31 cellular contexts compared by ENCODE assay signal in the genomic region with DNA sequence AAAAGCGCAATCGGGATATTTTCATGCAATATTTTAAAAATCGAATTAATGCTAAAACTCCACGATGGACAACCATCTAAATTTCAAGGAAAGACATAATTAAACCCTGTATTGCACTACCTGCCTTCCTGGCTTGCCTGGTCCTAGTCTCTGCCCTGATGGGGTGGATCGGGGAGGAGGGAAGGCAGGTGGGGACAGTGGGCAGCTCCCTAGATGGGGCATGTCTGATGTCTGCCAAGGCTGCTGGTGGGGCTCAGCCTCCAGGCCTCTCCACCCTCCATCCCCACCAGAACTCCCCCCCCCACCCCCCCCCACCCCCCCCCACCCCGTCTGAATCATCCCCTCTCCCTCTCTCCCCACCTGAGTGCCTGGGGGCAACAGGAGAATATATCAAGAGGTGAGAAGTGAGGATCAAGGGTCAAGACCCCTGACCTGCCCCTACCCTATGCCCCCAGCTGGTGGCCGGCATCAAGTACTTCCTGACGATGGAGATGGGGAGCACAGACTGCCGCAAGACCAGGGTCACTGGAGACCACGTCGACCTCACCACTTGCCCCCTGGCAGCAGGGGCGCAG. TPM values are rescaled to one million over a fixed set of nuclear protein-coding genes. Genes with fewer than 3 reads are reported as not detected.
DNase-seq lines count a peak whose midpoint lies in the region; ATAC-seq, FAIRE-seq and TF ChIP-seq lines count a peak whose summit lies in the region.
"Had no signal": no experiment of that assay in that cellular context is flagged by ENCODE, and none has a peak within 500 bp of the region (broad histone marks: within the 10 kb centered on the region; RNA-seq: fewer than 3 reads in every experiment).

No MANE protein-coding gene starts in this region.

- H3K36me3 ChIP-seq in left ventricle myocardium inferior = no peaks in the 10 kb centered on the region
- H3K36me3 ChIP-seq in K562 (ENCODE audit: control insufficient read depth, insufficient read depth, low read length) = no peaks in the 10 kb centered on the region
- H3K36me3 ChIP-seq in neuronal stem cell (replicated peaks in 1 of 2; ENCODE audit: control insufficient read depth in 2 of 2, insufficient read depth in 2 of 2, low read length in 2 of 2) = no peaks in the 10 kb centered on the region
- H3K36me3 ChIP-seq in aorta (ENCODE audit: control insufficient read depth in 1 of 2, insufficient read depth in 2 of 2, low read length in 1 of 2) = no peaks in the 10 kb centered on the region
- H3K36me3 ChIP-seq: BLaER1 had no signal

- no TSS peak for BruUV-seq in K562 (replicated peaks; lab: Mats Ljungman, UMichigan)

- H3K9me3 ChIP-seq in left ventricle myocardium inferior (replicated peaks) (no peaks in the 10 kb centered on the region), K562 (replicated peaks; ENCODE audit: control insufficient read depth, insufficient read depth, low read depth, low read length) (no peaks in the 10 kb centered on the region), neuronal stem cell (replicated peaks in 1 of 2; ENCODE audit: control insufficient read depth in 2 of 2, insufficient read depth in 1 of 2, low read depth in 1 of 2, low read length in 2 of 2) (peaks cover 0 to 2% of the 10 kb centered on the region in 2 donors), aorta (ENCODE audit: control insufficient read depth, low read length) (no peaks in the 10 kb centered on the region)
- H3K9me3 ChIP-seq: BLaER1 had no signal

- 44% methylated on average over 8 of the region's 12 CpGs for WGBS in K562 (ENCODE audit: insufficient coverage, low coverage, missing lambda C conversion rate)
- WGBS in neuronal stem cell (ENCODE audit: extremely low coverage in 2 of 2, insufficient read length in 2 of 2, insufficient replicate concordance in 1 of 2), 2 donors = no CpG with 5 or more reads among the region's 12 CpGs
- WGBS in aorta, 2 donors = 72 to 79% methylated on average over 11 to 12 of the region's 12 CpGs

- no peak overlapping the region for H4K8ac ChIP-seq in neuronal stem cell (ENCODE audit: low read depth, low read length)

- peaks cover 20 to 25% of the 10 kb centered on the region in 2 donors for H3K27me3 Mint-ChIP-seq in stimulated activated naive B cell treated with anti-CD40 and anti-IgM and Interleukin-4, amounts not matched to agents 10 μg/mL and 1 μg/mL and 100 μg/mL, for 72 hours

- peaks cover 0 to 11% of the 10 kb centered on the region in 2 donors for H3K4me1 Mint-ChIP-seq in stimulated activated naive B cell treated with anti-CD40 and anti-IgM and Interleukin-4, amounts not matched to agents 10 μg/mL and 1 μg/mL and 100 μg/mL, for 72 hours

- H3K18ac ChIP-seq in neuronal stem cell (ENCODE audit: low read length) = no peak overlapping the region

- H2BK12ac ChIP-seq in neuronal stem cell (ENCODE audit: low read length) = no peak overlapping the region

- DNase-seq in left ventricle myocardium inferior (no peak), Right ventricle myocardium superior (no peak), K562 (ENCODE audit: extremely low read depth in 1 of 4, low spot score in 3 of 4) (no peak), neuronal stem cell (ENCODE audit: low spot score) (no peak), aorta (no peak), DMS79 treated with DMSO at 0.1 percent for 48 hours (lab: John Stamatoyannopoulos, UW) (no peak), NCI-H446 (lab: John Stamatoyannopoulos, UW) (no peak)
- DNase-seq in stimulated activated naive B cell treated with anti-CD40 and anti-IgM and Interleukin-4, amounts not matched to agents 10 μg/mL and 1 μg/mL and 100 μg/mL, for 72 hours = no peak
- DNase-seq: activated CD4-positive, CD25-positive, alpha-beta regulatory T cell; activated CD8-positive, alpha-beta T cell treated with anti-CD3 and anti-CD28 coated beads for 36 hours; activated naive CD4-positive, alpha-beta T cell treated with Interleukin-2 at 50 U/mL for 16 hours; amniotic stem cell; central memory CD4-positive, alpha-beta T cell; effector CD8-positive, alpha-beta T cell; GDM1; NCI-H2029 treated with DMSO at 0.1 percent for 48 hours; NCI-H510A; nephron progenitor cell; small intestine; stimulated activated CD4-positive, alpha-beta T cell treated with anti-CD3 and anti-CD28 coated beads, Interleukin-2, amount 100 ng/mL, for 48 hours; T-helper 9 cell had no signal

- ATAC-seq in Right ventricle myocardium superior (ENCODE audit: poor library complexity) (no peak), K562 (no peak), aorta (ENCODE audit: low FRiP score) (no peak)
- ATAC-seq in stimulated activated naive B cell treated with anti-CD40 and anti-IgM and Interleukin-4, amounts not matched to agents 10 μg/mL and 1 μg/mL and 100 μg/mL, for 72 hours (replicated peaks) = no peak
- ATAC-seq: left lobe of liver, SK-N-SH treated with all-trans-retinoic acid at 6 μM for 48 hours had no signal

- no peak overlapping the region for H2BK120ac ChIP-seq in neuronal stem cell (ENCODE audit: low read depth, low read length)

- TF ChIP-seq RAD21 in K562 (CRISPR knock-in tag; conservative IDR thresholded peaks at IDR 0.05 in 1 of 2, IDR thresholded peaks at IDR 0.05 in 1 of 2) = no peak

- H3K14ac ChIP-seq in neuronal stem cell (ENCODE audit: low read length) = no peak overlapping the region

- H3K27ac ChIP-seq in left ventricle myocardium inferior (replicated peaks) (no peak overlapping the region), K562 (ENCODE audit: extremely low read depth, low read depth, low read length) (no peak overlapping the region), neuronal stem cell (replicated peaks; ENCODE audit: low read length) (no peak overlapping the region), aorta (ENCODE audit: low read depth in 1 of 2, low read length in 2 of 2) (peak overlapping the region; percentile 57 to 59)
- H3K27ac ChIP-seq: BLaER1, KMS-11 had no signal

- H3K4me3 ChIP-seq in left ventricle myocardium inferior = peak overlapping the region; percentile 46
- H3K4me3 ChIP-seq in K562 = no peak overlapping the region
- H3K4me3 ChIP-seq in neuronal stem cell (ENCODE audit: low read length in 2 of 2) = peak overlapping the region in 1 of 2 donors; percentile 65
- H3K4me3 ChIP-seq in aorta (ENCODE audit: low read length in 2 of 2) = no peak overlapping the region
- H3K4me3 ChIP-seq: BLaER1 had no signal

- TF ChIP-seq CTCF in left ventricle myocardium inferior (IDR thresholded peaks at IDR 0.05; ENCODE audit: borderline replicate concordance) = no peak
- TF ChIP-seq CTCF in K562 (IDR thresholded peaks at IDR 0.05 in 2 of 3, conservative IDR thresholded peaks at IDR 0.05 in 1 of 3; ENCODE audit: insufficient read depth in 2 of 3, low read depth in 1 of 3, low read length in 3 of 3) = no peak

- no peaks in the 10 kb centered on the region for H4K20me1 ChIP-seq in K562 (replicated peaks; ENCODE audit: control insufficient read depth, insufficient read depth, low read length)
- H4K20me1 ChIP-seq: BLaER1 had no signal

- TF ChIP-seq EP300 in K562 (IDR thresholded peaks at IDR 0.05; ENCODE audit: low read length) = no peak

- H3K4ac ChIP-seq in neuronal stem cell (ENCODE audit: low read length) = no peak overlapping the region

- POLR2A ChIA-PET in K562 (lab: Yijun Ruan, JAX) = interaction anchor here (0.6 to 2.2 kb wide), 6 partner anchors 8 to 407 kb away, joined by 3 to 9 read pairs (median 4); a partner anchor contains a TSS

- H3K23ac ChIP-seq in neuronal stem cell (ENCODE audit: low read depth, low read length, poor library complexity) = peak overlapping the region; percentile 49

- no peaks in the 10 kb centered on the region for H3K79me1 ChIP-seq in neuronal stem cell (ENCODE audit: low read depth, low read length)

- H3K4me1 ChIP-seq in left ventricle myocardium inferior = peaks cover 24% of the 10 kb centered on the region
- H3K4me1 ChIP-seq in K562 (replicated peaks in 1 of 2; ENCODE audit: control insufficient read depth in 2 of 2, insufficient read depth in 2 of 2, low read length in 2 of 2) = peaks cover 26 to 59% of the 10 kb centered on the region in 2 experiments
- peaks cover 2 to 5% of the 10 kb centered on the region in 2 donors for H3K4me1 ChIP-seq in neuronal stem cell (ENCODE audit: control insufficient read depth in 2 of 2, insufficient read depth in 1 of 2, low read depth in 1 of 2, low read length in 2 of 2)
- H3K4me1 ChIP-seq in aorta (ENCODE audit: control insufficient read depth in 1 of 2, insufficient read depth in 2 of 2, low read length in 2 of 2) = no peaks in the 10 kb centered on the region

- peaks cover 30% of the 10 kb centered on the region for H3K27me3 ChIP-seq in left ventricle myocardium inferior (ENCODE audit: low read depth)
- H3K27me3 ChIP-seq in K562 (ENCODE audit: control insufficient read depth in 2 of 2, insufficient read depth in 2 of 2, low read length in 2 of 2) = no peaks in the 10 kb centered on the region
- peaks cover 0 to 65% (median 20%) of the 10 kb centered on the region in 3 experiments for H3K27me3 ChIP-seq in neuronal stem cell (ENCODE audit: control insufficient read depth in 3 of 3, insufficient read depth in 3 of 3, low read depth in 1 of 3, low read length in 3 of 3)
- no peaks in the 10 kb centered on the region for H3K27me3 ChIP-seq in aorta (ENCODE audit: control insufficient read depth in 1 of 2, insufficient read depth in 2 of 2, low read length in 1 of 2)

- TF ChIP-seq POLR2A in K562 (conservative IDR thresholded peaks at IDR 0.05) = no peak

- no peak for FAIRE-seq in K562 (lab: Jason Lieb, UNC)
- FAIRE-seq: A204.1, small intestine, urothelium cell line had no signal

- CTCF ChIA-PET in K562 (lab: Yijun Ruan, JAX; ENCODE audit: low intra/inter-chr PET ratio) = no interaction called here

- peak overlapping the region in 1 of 2 donors; percentile 30 for H3K4me3 Mint-ChIP-seq in stimulated activated naive B cell treated with anti-CD40 and anti-IgM and Interleukin-4, amounts not matched to agents 10 μg/mL and 1 μg/mL and 100 μg/mL, for 72 hours
- H3K4me3 Mint-ChIP-seq: activated CD8-positive, alpha-beta T cell treated with anti-CD3 and anti-CD28 coated beads for 36 hours; nephron progenitor cell; stimulated activated naive CD8-positive, alpha-beta T cell treated with anti-CD3 and anti-CD28 coated beads, Interleukin-15, Interleukin-2, amounts not matched to agents 100 ng/mL and 50 ng/mL, for 24 hours had no signal

- H3K4me2 ChIP-seq in K562 (ENCODE audit: insufficient read depth, low read length) (peak overlapping the region; percentile 49), neuronal stem cell (ENCODE audit: insufficient read depth, low read length, poor library complexity, severe bottlenecking) (no peak overlapping the region)
- H3K4me2 ChIP-seq: BLaER1, KMS-11 had no signal

- H3K9me3 Mint-ChIP-seq in stimulated activated naive B cell treated with anti-CD40 and anti-IgM and Interleukin-4, amounts not matched to agents 10 μg/mL and 1 μg/mL and 100 μg/mL, for 72 hours = no peaks in the 10 kb centered on the region
- H3K9me3 Mint-ChIP-seq: activated CD8-positive, alpha-beta T cell treated with anti-CD3 and anti-CD28 coated beads for 36 hours; nephron progenitor cell; stimulated activated naive CD8-positive, alpha-beta T cell treated with anti-CD3 and anti-CD28 coated beads, Interleukin-15, Interleukin-2, amounts not matched to agents 100 ng/mL and 50 ng/mL, for 24 hours had no signal

- H3K9ac ChIP-seq in K562 (ENCODE audit: insufficient read depth in 1 of 2, low read depth in 2 of 2, low read length in 2 of 2) = peak overlapping the region in 1 of 2 experiments; percentile 62; a peak in 1 of 4 replicates
- peak overlapping the region; percentile 9 for H3K9ac ChIP-seq in neuronal stem cell (ENCODE audit: low read depth, low read length, poor library complexity)
- H3K9ac ChIP-seq: BLaER1, KMS-11 had no signal

- intact Hi-C loops in left ventricle myocardium inferior (cut with micrococcal nuclease) = no loop called here
- intact Hi-C loops in Right ventricle myocardium superior (cut with DNase I) = no loop called here
- intact Hi-C loops in K562 (cut with micrococcal nuclease) = no loop called here
- intact Hi-C loops in aorta (cut with DNase I) = no loop called here

- no peaks in the 10 kb centered on the region for H3K79me2 ChIP-seq in K562 (ENCODE audit: control insufficient read depth, insufficient read depth, low read length)

- no peak overlapping the region for H2AK5ac ChIP-seq in neuronal stem cell (ENCODE audit: low read depth, low read length)

- in situ Hi-C loops in K562 (cut with MboI) = no loop called here

- H2BK5ac ChIP-seq in neuronal stem cell (ENCODE audit: low read length) = peak overlapping the region; percentile 32

- no peak overlapping the region for H4K91ac ChIP-seq in neuronal stem cell (ENCODE audit: low read depth, low read length, poor library complexity)

- no peaks in the 10 kb centered on the region for H3K36me3 Mint-ChIP-seq in stimulated activated naive B cell treated with anti-CD40 and anti-IgM and Interleukin-4, amounts not matched to agents 10 μg/mL and 1 μg/mL and 100 μg/mL, for 72 hours

- H2BK15ac ChIP-seq in neuronal stem cell (ENCODE audit: low read length) = no peak overlapping the region

- no peak overlapping the region; the same call in 1 of the 2 replicates for H2AFZ ChIP-seq in K562 (ENCODE audit: low read depth, low read length)
- no peak overlapping the region for H2AFZ ChIP-seq in neuronal stem cell (ENCODE audit: low read length)

- no peak overlapping the region for H3K27ac Mint-ChIP-seq in stimulated activated naive B cell treated with anti-CD40 and anti-IgM and Interleukin-4, amounts not matched to agents 10 μg/mL and 1 μg/mL and 100 μg/mL, for 72 hours
- H3K27ac Mint-ChIP-seq: activated CD8-positive, alpha-beta T cell treated with anti-CD3 and anti-CD28 coated beads for 36 hours; nephron progenitor cell; progenitor cell of endocrine pancreas; stimulated activated naive CD8-positive, alpha-beta T cell treated with anti-CD3 and anti-CD28 coated beads, Interleukin-15, Interleukin-2, amounts not matched to agents 100 ng/mL and 50 ng/mL, for 24 hours had no signal

- no peaks in the 10 kb centered on the region for H3K9me1 ChIP-seq in K562 (ENCODE audit: control insufficient read depth, insufficient read depth, low read length)

RNA-seq across cellular contexts. Expression of a gene that starts 0.7 kb away (rescaled TPM):
- total RNA-seq in left ventricle myocardium inferior = not detected
- total RNA-seq in Right ventricle myocardium superior = not detected
- not detected in 2 replicates for total RNA-seq in K562 (2011; cell fraction: chromatin; rRNA removed; ENCODE audit: low replicate concordance)
- total RNA-seq in K562 (2011; cell fraction: nucleolus; rRNA removed) = not detected in 2 replicates
- total RNA-seq in K562 (2011; cell fraction: nucleoplasm; rRNA removed) = not detected in 2 replicates
- total RNA-seq in K562 (2014; rRNA removed) = not detected in 2 replicates
- total RNA-seq in K562 (2014; rRNA removed; fragmentation: Illumina TruSeq; extraction: Trizol) = not detected in 2 replicates
- total RNA-seq in K562 (2015; rRNA removed; fragmentation: Illumina TruSeq; extraction: Trizol) = not detected in 2 replicates
- not detected in 2 replicates for total RNA-seq in K562 (2021)
- not detected in 2 replicates for polyA plus RNA-seq in K562 (2011; rRNA removed)
- not detected in 2 replicates for polyA plus RNA-seq in K562 (2011; cell fraction: cytosol; rRNA removed)
- polyA plus RNA-seq in K562 (2011; cell fraction: nucleus; rRNA removed) = not detected in 2 replicates
- not detected in 2 replicates for polyA plus RNA-seq in K562 (2012)
- not detected in 2 replicates for polyA plus RNA-seq in K562 (2014; fragmentation: Illumina TruSeq; extraction: Trizol)
- not detected for polyA plus RNA-seq in K562 (2014; fragmentation: Nextera tagmentation; extraction: Ambion mirVana)
- polyA plus RNA-seq in K562 (2014; rRNA removed) = not detected in 2 replicates
- not detected in 2 replicates for polyA minus RNA-seq in K562 (2011; rRNA and poly(A)+ RNA removed)
- not detected in 2 replicates for polyA minus RNA-seq in K562 (2011; cell fraction: cytosol; rRNA and poly(A)+ RNA removed)
- not detected in 2 replicates for polyA minus RNA-seq in K562 (2011; cell fraction: nucleus; rRNA and poly(A)+ RNA removed)
- not detected for polyA plus RNA-seq in neuronal stem cell (2013, experiment 1 of 2)
- polyA plus RNA-seq in neuronal stem cell (2013, experiment 2 of 2) = not detected
- total RNA-seq in aorta = 10 to 100 TPM in 1 of 2 donors, 1 to 10 TPM in 1; 6.6 to 14.0 TPM
- polyA plus RNA-seq in aorta = 10 to 100 TPM; 19.0 to 28.0 TPM
- total RNA-seq: left lobe of liver, progenitor cell of endocrine pancreas had no signal
- polyA plus RNA-seq: small intestine had no signal

RNA-seq across cellular contexts. Expression of a gene that starts 10.2 kb away (rescaled TPM):
- total RNA-seq in left ventricle myocardium inferior = 215 TPM
- total RNA-seq in Right ventricle myocardium superior = 256 TPM
- total RNA-seq in K562 (2011; cell fraction: chromatin; rRNA removed; ENCODE audit: low replicate concordance) = 25.3 and 48.9 TPM in 2 replicates
- total RNA-seq in K562 (2011; cell fraction: nucleolus; rRNA removed) = 39.3 and 51.5 TPM in 2 replicates
- 50.8 and 78.0 TPM in 2 replicates for total RNA-seq in K562 (2011; cell fraction: nucleoplasm; rRNA removed)
- total RNA-seq in K562 (2014; rRNA removed) = 108 and 137 TPM in 2 replicates
- 123 and 126 TPM in 2 replicates for total RNA-seq in K562 (2014; rRNA removed; fragmentation: Illumina TruSeq; extraction: Trizol)
- total RNA-seq in K562 (2015; rRNA removed; fragmentation: Illumina TruSeq; extraction: Trizol) = 117 and 123 TPM in 2 replicates
- total RNA-seq in K562 (2021) = 285 and 295 TPM in 2 replicates
- 160 and 218 TPM in 2 replicates for polyA plus RNA-seq in K562 (2011; rRNA removed)
- polyA plus RNA-seq in K562 (2011; cell fraction: cytosol; rRNA removed) = 292 and 374 TPM in 2 replicates
- 107 and 151 TPM in 2 replicates for polyA plus RNA-seq in K562 (2011; cell fraction: nucleus; rRNA removed)
- 188 and 324 TPM in 2 replicates for polyA plus RNA-seq in K562 (2012)
- polyA plus RNA-seq in K562 (2014; fragmentation: Illumina TruSeq; extraction: Trizol) = 413 and 508 TPM in 2 replicates
- 100 to 1,000 TPM; 631 to 651 TPM for polyA plus RNA-seq in K562 (2014; fragmentation: Nextera tagmentation; extraction: Ambion mirVana)
- polyA plus RNA-seq in K562 (2014; rRNA removed) = 226 and 263 TPM in 2 replicates
- polyA minus RNA-seq in K562 (2011; rRNA and poly(A)+ RNA removed) = 92.4 and 96.0 TPM in 2 replicates
- 40.0 and 64.2 TPM in 2 replicates for polyA minus RNA-seq in K562 (2011; cell fraction: cytosol; rRNA and poly(A)+ RNA removed)
- 18.3 and 29.5 TPM in 2 replicates for polyA minus RNA-seq in K562 (2011; cell fraction: nucleus; rRNA and poly(A)+ RNA removed)
- polyA plus RNA-seq in neuronal stem cell (2013, experiment 1 of 2) = 485 TPM
- polyA plus RNA-seq in neuronal stem cell (2013, experiment 2 of 2) = 490 TPM
- total RNA-seq in aorta = 100 to 1,000 TPM; 136 to 145 TPM
- 100 to 1,000 TPM; 156 to 187 TPM for polyA plus RNA-seq in aorta

RNA-seq across cellular contexts. Expression of a gene that starts 10.5 kb away (rescaled TPM):
- total RNA-seq in left ventricle myocardium inferior = 19.7 TPM
- 20.1 TPM for total RNA-seq in Right ventricle myocardium superior
- total RNA-seq in K562 (2011; cell fraction: chromatin; rRNA removed; ENCODE audit: low replicate concordance) = 89.4 and 137 TPM in 2 replicates
- 61.6 and 76.4 TPM in 2 replicates for total RNA-seq in K562 (2011; cell fraction: nucleolus; rRNA removed)
- 76.9 and 106 TPM in 2 replicates for total RNA-seq in K562 (2011; cell fraction: nucleoplasm; rRNA removed)
- 58.7 and 63.5 TPM in 2 replicates for total RNA-seq in K562 (2014; rRNA removed)
- total RNA-seq in K562 (2014; rRNA removed; fragmentation: Illumina TruSeq; extraction: Trizol) = 52.0 and 55.7 TPM in 2 replicates
- total RNA-seq in K562 (2015; rRNA removed; fragmentation: Illumina TruSeq; extraction: Trizol) = 54.6 and 57.2 TPM in 2 replicates
- total RNA-seq in K562 (2021) = 63.5 and 67.3 TPM in 2 replicates
- 58.7 TPM in 2 replicates for polyA plus RNA-seq in K562 (2011; rRNA removed)
- polyA plus RNA-seq in K562 (2011; cell fraction: cytosol; rRNA removed) = 56.6 and 67.7 TPM in 2 replicates
- polyA plus RNA-seq in K562 (2011; cell fraction: nucleus; rRNA removed) = 46.7 and 60.3 TPM in 2 replicates
- 28.4 and 45.6 TPM in 2 replicates for polyA plus RNA-seq in K562 (2012)
- polyA plus RNA-seq in K562 (2014; fragmentation: Illumina TruSeq; extraction: Trizol) = 66.5 and 68.6 TPM in 2 replicates
- polyA plus RNA-seq in K562 (2014; fragmentation: Nextera tagmentation; extraction: Ambion mirVana) = 10 to 100 TPM; 66.9 to 98.8 TPM
- polyA plus RNA-seq in K562 (2014; rRNA removed) = 50.1 and 50.9 TPM in 2 replicates
- polyA minus RNA-seq in K562 (2011; rRNA and poly(A)+ RNA removed) = 99.4 and 103 TPM in 2 replicates
- 45.2 and 46.6 TPM in 2 replicates for polyA minus RNA-seq in K562 (2011; cell fraction: cytosol; rRNA and poly(A)+ RNA removed)
- 27.7 and 37.1 TPM in 2 replicates for polyA minus RNA-seq in K562 (2011; cell fraction: nucleus; rRNA and poly(A)+ RNA removed)
- 18.8 TPM for polyA plus RNA-seq in neuronal stem cell (2013, experiment 1 of 2)
- polyA plus RNA-seq in neuronal stem cell (2013, experiment 2 of 2) = 20.0 TPM
- 10 to 100 TPM; 28.7 to 35.0 TPM for total RNA-seq in aorta
- 10 to 100 TPM in 1 of 2 donors, 1 to 10 TPM in 1; 8.4 to 16.2 TPM for polyA plus RNA-seq in aorta

RNA-seq across cellular contexts. Expression of a gene that starts 13.8 kb away (rescaled TPM):
- total RNA-seq in left ventricle myocardium inferior = not detected
- not detected for total RNA-seq in Right ventricle myocardium superior
- total RNA-seq in K562 (2011; cell fraction: chromatin; rRNA removed; ENCODE audit: low replicate concordance) = 0.60 and 2.4 TPM in 2 replicates
- total RNA-seq in K562 (2011; cell fraction: nucleolus; rRNA removed) = 0.39 and 3.2 TPM in 2 replicates
- total RNA-seq in K562 (2011; cell fraction: nucleoplasm; rRNA removed) = 0.95 and 1.5 TPM in 2 replicates
- total RNA-seq in K562 (2014; rRNA removed) = 0.04 and 0.32 TPM in 2 replicates
- total RNA-seq in K562 (2014; rRNA removed; fragmentation: Illumina TruSeq; extraction: Trizol) = 0.13 and 0.47 TPM in 2 replicates
- total RNA-seq in K562 (2015; rRNA removed; fragmentation: Illumina TruSeq; extraction: Trizol) = 0.45 and 0.47 TPM in 2 replicates
- 0.56 and 1.1 TPM in 2 replicates for total RNA-seq in K562 (2021)
- 1.4 and 3.3 TPM in 2 replicates for polyA plus RNA-seq in K562 (2011; rRNA removed)
- polyA plus RNA-seq in K562 (2011; cell fraction: cytosol; rRNA removed) = 0.84 and 3.5 TPM in 2 replicates
- polyA plus RNA-seq in K562 (2011; cell fraction: nucleus; rRNA removed) = 0.46 and 1.6 TPM in 2 replicates
- polyA plus RNA-seq in K562 (2012) = 2.2 and 2.5 TPM in 2 replicates
- polyA plus RNA-seq in K562 (2014; fragmentation: Illumina TruSeq; extraction: Trizol) = 0.21 and 0.46 TPM in 2 replicates
- polyA plus RNA-seq in K562 (2014; fragmentation: Nextera tagmentation; extraction: Ambion mirVana) = 1 to 10 TPM in 1 of 2 experiments, under 1 TPM in 1; 0.76 to 1.5 TPM
- 0.85 and 1.1 TPM in 2 replicates for polyA plus RNA-seq in K562 (2014; rRNA removed)
- polyA minus RNA-seq in K562 (2011; rRNA and poly(A)+ RNA removed) = 0.09 and 0.81 TPM in 2 replicates
- 0.86 TPM in 1 of 2 replicates, not detected in the other for polyA minus RNA-seq in K562 (2011; cell fraction: cytosol; rRNA and poly(A)+ RNA removed)
- polyA minus RNA-seq in K562 (2011; cell fraction: nucleus; rRNA and poly(A)+ RNA removed) = 0.40 and 0.44 TPM in 2 replicates
- 0.07 TPM for polyA plus RNA-seq in neuronal stem cell (2013, experiment 1 of 2)
- not detected for polyA plus RNA-seq in neuronal stem cell (2013, experiment 2 of 2)
- total RNA-seq in aorta = 1 to 10 TPM; 1.0 to 1.2 TPM
- polyA plus RNA-seq in aorta = under 1 TPM in 1 of 2 donors, not detected in 1; 0.10 TPM
- total RNA-seq: activated CD8-positive, alpha-beta T cell treated with anti-CD3 and anti-CD28 coated beads for 36 hours; fibroblast of lung; left lobe of liver; progenitor cell of endocrine pancreas had no signal
- polyA plus RNA-seq: fibroblast of lung had no signal

RNA-seq across cellular contexts. Expression of a gene that starts 36.5 kb away (rescaled TPM):
- total RNA-seq in left ventricle myocardium inferior (1.3 TPM), Right ventricle myocardium superior (0.73 TPM), K562 (2014; rRNA removed) (not detected in 2 replicates), K562 (2014; rRNA removed; fragmentation: Illumina TruSeq; extraction: Trizol) (not detected in 2 replicates), K562 (2015; rRNA removed; fragmentation: Illumina TruSeq; extraction: Trizol) (not detected in 2 replicates), K562 (2021) (not detected in 2 replicates), aorta (not detected)
- not detected in 2 replicates for total RNA-seq in K562 (2011; cell fraction: chromatin; rRNA removed; ENCODE audit: low replicate concordance)
- not detected in 2 replicates for total RNA-seq in K562 (2011; cell fraction: nucleolus; rRNA removed)
- total RNA-seq in K562 (2011; cell fraction: nucleoplasm; rRNA removed) = not detected in 2 replicates
- polyA plus RNA-seq in K562 (2011; rRNA removed) (not detected in 2 replicates), K562 (2014; fragmentation: Illumina TruSeq; extraction: Trizol) (not detected in 2 replicates), K562 (2014; fragmentation: Nextera tagmentation; extraction: Ambion mirVana) (not detected), K562 (2014; rRNA removed) (not detected in 2 replicates), aorta (not detected)
- polyA plus RNA-seq in K562 (2011; cell fraction: cytosol; rRNA removed) = not detected in 2 replicates
- polyA plus RNA-seq in K562 (2011; cell fraction: nucleus; rRNA removed) = not detected in 2 replicates
- not detected in 2 replicates for polyA plus RNA-seq in K562 (2012)
- polyA minus RNA-seq in K562 (2011; rRNA and poly(A)+ RNA removed) = not detected in 2 replicates
- not detected in 2 replicates for polyA minus RNA-seq in K562 (2011; cell fraction: cytosol; rRNA and poly(A)+ RNA removed)
- not detected in 2 replicates for polyA minus RNA-seq in K562 (2011; cell fraction: nucleus; rRNA and poly(A)+ RNA removed)
- polyA plus RNA-seq in neuronal stem cell (2013, experiment 1 of 2) = 24.0 TPM
- 23.0 TPM for polyA plus RNA-seq in neuronal stem cell (2013, experiment 2 of 2)
- total RNA-seq: fibroblast of lung, left lobe of liver, RPMI7951 had no signal
- polyA plus RNA-seq: fibroblast of lung had no signal

Comparison
In these comparisons a context has a peak if more than half of its experiments do, and no peak if none do; other contexts are left out.
1. H3K27ac ChIP-seq: peak in aorta (2 of 2); none in left ventricle myocardium inferior (single experiment), K562 (single experiment) and neuronal stem cell (single experiment).